Comparison of ENCODE assay signal across 19 cellular contexts in genomic region chr5:103132684-103133083, GRCh38. TPM values are rescaled to one million over a fixed set of nuclear protein-coding genes. Genes with fewer than 3 reads are reported as not detected.
DNase-seq lines count a peak whose midpoint lies in the region; ATAC-seq and TF ChIP-seq lines count a peak whose summit lies in the region.
"Had no signal": no experiment of that assay in that cellular context is flagged by ENCODE, and none has a peak within 500 bp of the region (broad histone marks: within the 10 kb centered on the region; RNA-seq: fewer than 3 reads in every experiment).

No MANE protein-coding gene starts in this region.

- H3K79me2 ChIP-seq in ACC112 (ENCODE audit: control insufficient read depth, insufficient read depth, low read length, unreplicated experiment): no peaks in the 10 kb centered on the region

- H3K27ac ChIP-seq in ACC112 (ENCODE audit: low read depth, low read length): no peak overlapping the region
- no peak overlapping the region for H3K27ac ChIP-seq in CD4-positive, alpha-beta T cell (ENCODE audit: low read depth, low read length)
- peak overlapping the region; percentile 8 to 52 for H3K27ac ChIP-seq in ascending aorta
- H3K27ac ChIP-seq in spleen: no peak overlapping the region
- H3K27ac ChIP-seq: SJSA1 had no signal

- no peaks in the 10 kb centered on the region for H3K27me3 Mint-ChIP-seq in CD4-positive, alpha-beta T cell
- H3K27me3 Mint-ChIP-seq in memory B cell: no peaks in the 10 kb centered on the region
- H3K27me3 Mint-ChIP-seq: B cell; CD4-positive, CD25-positive, alpha-beta regulatory T cell had no signal

- H2AFZ ChIP-seq in ACC112 (ENCODE audit: low read length, unreplicated experiment): peak overlapping the region; percentile 66
- H2AFZ ChIP-seq: GM23338 had no signal

- H3K4me1 Mint-ChIP-seq in CD4-positive, alpha-beta T cell (ENCODE audit: low read depth): peaks cover 57% of the 10 kb centered on the region
- H3K4me1 Mint-ChIP-seq in memory B cell: peaks cover 10% of the 10 kb centered on the region
- H3K4me1 Mint-ChIP-seq: GM23338 had no signal

- H3K4me3 ChIP-seq in ACC112 (ENCODE audit: low read depth, low read length) (peak overlapping the region; percentile 64), ascending aorta (peak overlapping the region in 1 of 2 donors; percentile 24), spleen (no peak overlapping the region)
- H3K4me3 ChIP-seq: GM23338, SJSA1 had no signal

- no peak for TF ChIP-seq POLR2A in spleen (IDR thresholded peaks at IDR 0.05)

- H3K36me3 ChIP-seq in ACC112 (ENCODE audit: insufficient read depth, low read length): no peaks in the 10 kb centered on the region; the same call in 1 of the 2 replicates
- H3K36me3 ChIP-seq in ascending aorta: no peaks in the 10 kb centered on the region
- peaks cover 0 to 51% (median 5%) of the 10 kb centered on the region in 6 donors for H3K36me3 ChIP-seq in spleen

- POLR2A ChIA-PET in CD4-positive, alpha-beta T cell (lab: Charles Lee): interaction anchor here (1.7 kb wide), 1 partner anchor 13 kb away, joined by 11 read pairs; the partner anchor contains the start of genes GIN1 and PPIP5K2

- H3K27me3 ChIP-seq in ACC112 (ENCODE audit: insufficient read depth, low read length) (no peaks in the 10 kb centered on the region), ascending aorta (no peaks in the 10 kb centered on the region), spleen (replicated peaks in 1 of 7) (no peaks in the 10 kb centered on the region)
- no peaks in the 10 kb centered on the region for H3K27me3 ChIP-seq in CD4-positive, alpha-beta T cell (ENCODE audit: control insufficient read depth, insufficient read depth, low read length)
- H3K27me3 ChIP-seq: SJSA1 had no signal

- DNase-seq in CD4-positive, alpha-beta T cell: no peak
- DNase-seq in ascending aorta (ENCODE audit: low spot score in 2 of 2): no peak
- no peak for DNase-seq in memory B cell (ENCODE audit: low spot score in 2 of 2)
- DNase-seq in NCI-H446 treated with DMSO at 0.1 percent for 48 hours (lab: John Stamatoyannopoulos, UW): no peak
- no peak for DNase-seq in EL
- no peak for DNase-seq in spleen
- DNase-seq: CD4-positive, CD25-positive, alpha-beta regulatory T cell; DMS79 treated with DMSO at 0.1 percent for 48 hours; GDM1; KBM-7; NCI-H1436; NCI-H2029; NCI-H2171 treated with DMSO at 0.1 percent for 48 hours; NCI-H510A treated with DMSO at 0.1 percent for 48 hours had no signal

- peak overlapping the region; percentile 55 for H3K27ac Mint-ChIP-seq in CD4-positive, alpha-beta T cell
- peak overlapping the region; percentile 47 for H3K27ac Mint-ChIP-seq in memory B cell
- H3K27ac Mint-ChIP-seq: B cell, GM23338 had no signal

- H3K4me1 ChIP-seq in ACC112 (ENCODE audit: control insufficient read depth, insufficient read depth, low read length, unreplicated experiment) (peaks cover 14% of the 10 kb centered on the region), ascending aorta (no peaks in the 10 kb centered on the region), spleen (peaks cover 0 to 39% (median 0%) of the 10 kb centered on the region in 6 donors)
- H3K4me1 ChIP-seq: SJSA1 had no signal

- ATAC-seq in CD4-positive, alpha-beta T cell (ENCODE audit: poor library complexity): no peak
- no peak for ATAC-seq in memory B cell (ENCODE audit: low read depth)
- ATAC-seq: GM23338, HCT116 had no signal

- CTCF ChIA-PET in CD4-positive, alpha-beta T cell (lab: Charles Lee): interaction anchor here (1.2 kb wide), 1 partner anchor 13 kb away, joined by 3 read pairs; the partner anchor contains the start of genes GIN1 and PPIP5K2

- 80 to 88% (median 83%) methylated on average over 1 of the region's 1 CpG for WGBS in spleen, 5 donors

- TF ChIP-seq CTCF in CD4-positive, alpha-beta T cell (IDR thresholded peaks at IDR 0.05): no peak
- TF ChIP-seq CTCF in ascending aorta (IDR thresholded peaks at IDR 0.05) (no peak), spleen (IDR thresholded peaks at IDR 0.05 in 8 of 11, conservative IDR thresholded peaks at IDR 0.05 in 3 of 11) (no peak)

- peaks cover 44% of the 10 kb centered on the region for H3K36me3 Mint-ChIP-seq in CD4-positive, alpha-beta T cell (ENCODE audit: low read depth)
- peaks cover 9% of the 10 kb centered on the region for H3K36me3 Mint-ChIP-seq in memory B cell

- H3K9me3 ChIP-seq in CD4-positive, alpha-beta T cell (ENCODE audit: control insufficient read depth, low read length): no peaks in the 10 kb centered on the region
- no peaks in the 10 kb centered on the region for H3K9me3 ChIP-seq in ascending aorta
- no peaks in the 10 kb centered on the region for H3K9me3 ChIP-seq in spleen
- H3K9me3 ChIP-seq: SJSA1 had no signal

- no peaks in the 10 kb centered on the region for H3K9me3 Mint-ChIP-seq in CD4-positive, alpha-beta T cell
- no peaks in the 10 kb centered on the region for H3K9me3 Mint-ChIP-seq in memory B cell
- H3K9me3 Mint-ChIP-seq: CD4-positive, CD25-positive, alpha-beta regulatory T cell; GM23338 had no signal

- intact Hi-C loops in CD4-positive, alpha-beta T cell (cut with DNase I, micrococcal nuclease): no loop called here
- intact Hi-C loops in ascending aorta (cut with DNase I) (no loop called here), spleen (cut with DNase I; ENCODE audit: low total_unique reads) (loop anchor here (10.0 kb wide), 1 partner anchor 548 kb away; no protein-coding TSS in a partner anchor)

- no peak overlapping the region for H3K4me3 Mint-ChIP-seq in CD4-positive, alpha-beta T cell
- no peak overlapping the region for H3K4me3 Mint-ChIP-seq in memory B cell
- H3K4me3 Mint-ChIP-seq: B cell; CD4-positive, CD25-positive, alpha-beta regulatory T cell; GM23338 had no signal

RNA-seq across cellular contexts. Expression of gene PPIP5K2, which starts 12.6 kb away (rescaled TPM):
- 10 to 100 TPM; 40.4 to 45.6 TPM for total RNA-seq in CD4-positive, alpha-beta T cell
- total RNA-seq in ascending aorta: 33.2 TPM
- total RNA-seq in spleen: 10 to 100 TPM; 53.3 to 79.8 (median 68.5) TPM
- polyA plus RNA-seq in spleen: 10 to 100 TPM; 22.3 to 29.7 (median 23.8) TPM

RNA-seq across cellular contexts. Expression of gene GIN1, which starts 12.7 kb away (rescaled TPM):
- 1 to 10 TPM; 2.7 to 2.9 TPM for total RNA-seq in CD4-positive, alpha-beta T cell
- total RNA-seq in ascending aorta: 0.21 TPM
- 10 to 100 TPM in 1 of 7 donors, 1 to 10 TPM in 6; 6.8 to 13.2 (median 8.7) TPM for total RNA-seq in spleen
- polyA plus RNA-seq in spleen: 1 to 10 TPM; 2.9 to 3.8 (median 3.2) TPM

Comparison
In these comparisons a context has a peak if more than half of its experiments do, and no peak if none do; other contexts are left out.
1. H3K27ac ChIP-seq: peak in ascending aorta (2 of 2); none in ACC112 (single experiment), CD4-positive, alpha-beta T cell (single experiment) and spleen (0 of 8).